22 cellular contexts compared by ENCODE assay signal in the genomic region with DNA sequence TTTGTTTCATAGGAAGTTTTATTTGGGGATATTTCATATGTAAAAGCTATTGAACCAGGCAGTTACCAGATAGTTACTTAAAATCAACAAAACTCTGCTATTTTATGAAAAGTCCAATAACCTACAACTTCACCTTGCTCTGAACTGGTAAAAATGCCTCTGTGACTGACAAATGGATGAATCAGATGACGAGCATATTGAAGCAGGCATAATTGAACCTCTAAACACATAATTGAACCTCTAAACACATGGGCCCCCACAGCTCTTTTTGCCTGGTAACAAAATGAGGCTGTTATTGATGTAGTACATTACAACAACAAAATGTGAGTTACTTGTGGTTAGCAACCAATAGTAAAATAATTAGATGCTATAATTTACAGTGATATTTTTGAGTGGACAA.
"Had no signal": no experiment of that assay in that cellular context is flagged by ENCODE, and none has a peak within 500 bp of the region (broad histone marks: within the 10 kb centered on the region; RNA-seq: fewer than 3 reads in every experiment).

No MANE protein-coding gene starts in this region.

- DNase-seq: stimulated activated CD4-positive, alpha-beta T cell treated with anti-CD3 and anti-CD28 coated beads, Interleukin-2, amount 100 ng/mL, for 48 hours; stimulated activated CD4-positive, alpha-beta T cell treated with anti-CD3 and anti-CD28 coated beads, Interleukin-4, amount 100 ng/mL, for 1 hour; stimulated activated CD4-positive, alpha-beta T cell treated with anti-CD3 and anti-CD28 coated beads, Interleukin-4, amount 100 ng/mL, for 24 hours; stimulated activated CD4-positive, alpha-beta T cell treated with anti-CD3 and anti-CD28 coated beads, Interleukin-4, amount 100 ng/mL, for 4 hours; stimulated activated CD8-positive, alpha-beta memory T cell treated with anti-CD3 and anti-CD28 coated beads, Interleukin-4, amount 100 ng/mL, for 48 hours; stimulated activated naive B cell treated with anti-CD40 and anti-IgM and Interleukin-4, amounts not matched to agents 10 μg/mL and 1 μg/mL and 100 μg/mL, for 72 hours; stimulated activated naive CD4-positive, alpha-beta T cell; stimulated activated naive CD4-positive, alpha-beta T cell treated with Interleukin-2 at 50 U/mL for 16 hours; stimulated activated naive CD8-positive, alpha-beta T cell treated with anti-CD3 and anti-CD28 coated beads, Interleukin-15, amount 100 ng/mL, for 72 hours; stimulated activated naive CD8-positive, alpha-beta T cell treated with anti-CD3 and anti-CD28 coated beads, Interleukin-15, Interleukin-2, amounts not matched to agents 100 U/mL and 50 U/mL, for 24 hours; stomach; substantia nigra; testis; thyroid gland; tibial artery; transverse colon; trophoblast cell; upper lobe of left lung; upper lobe of right lung; uterus had no signal

- ATAC-seq: stimulated activated effector memory CD8-positive, alpha-beta T cell treated with anti-CD3 and anti-CD28 coated beads, Interleukin-12 subunit alpha, Interleukin-12 subunit beta, amount 100 ng/mL, for 72 hours; stimulated activated memory B cell treated with anti-CD40 and anti-IgM and Interleukin-4, amounts not matched to agents 10 μg/mL and 1 μg/mL and 100 μg/mL, for 72 hours; stimulated activated naive B cell treated with anti-CD40 and anti-IgM and Interleukin-4, amounts not matched to agents 10 μg/mL and 1 μg/mL and 100 μg/mL, for 72 hours; stimulated activated naive CD8-positive, alpha-beta T cell treated with anti-CD3 and anti-CD28 coated beads, Interleukin-15, amount 100 ng/mL, for 72 hours; stimulated activated naive CD8-positive, alpha-beta T cell treated with anti-CD3 and anti-CD28 coated beads, Interleukin-15, Interleukin-2, amounts not matched to agents 100 U/mL and 50 U/mL, for 24 hours; upper lobe of right lung had no signal
